ENCODE assay signal across 8 cellular contexts in the genomic region with DNA sequence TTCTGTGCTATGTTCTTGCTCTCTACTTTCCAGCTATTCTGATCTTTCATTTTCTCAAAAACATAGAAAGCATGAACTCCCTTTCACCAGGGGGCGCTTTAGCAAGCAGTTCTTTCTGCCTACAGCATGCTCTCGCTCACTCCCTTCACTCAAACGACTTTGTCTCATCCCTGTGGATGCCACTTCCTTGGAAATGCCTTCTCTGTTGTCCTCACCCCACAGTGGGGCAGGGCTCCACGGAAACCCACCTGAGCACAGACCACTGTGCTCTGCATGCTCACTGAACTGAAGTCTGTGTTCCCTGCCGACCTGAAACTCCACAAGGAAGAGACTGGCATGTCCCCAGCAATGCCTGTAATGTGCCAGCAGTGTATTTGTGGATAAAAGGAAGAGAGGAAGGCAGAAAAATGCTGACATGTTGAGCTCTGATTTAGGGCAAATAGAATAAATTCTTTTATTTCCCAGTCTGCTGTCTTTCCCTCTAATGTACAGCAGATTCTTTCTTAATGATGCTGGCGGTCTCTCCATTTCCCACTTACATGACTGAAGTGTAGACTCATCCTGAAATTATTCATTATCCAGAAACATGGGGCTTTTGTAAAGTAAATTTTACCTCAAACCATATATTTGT. TPM values are rescaled to one million over a fixed set of nuclear protein-coding genes. Genes with fewer than 3 reads are reported as not detected.
DNase-seq lines count a peak whose midpoint lies in the region; ATAC-seq, FAIRE-seq and TF ChIP-seq lines count a peak whose summit lies in the region.

No MANE protein-coding gene starts in this region.

- BruUV-seq in Caco-2 (replicated peaks; lab: Mats Ljungman, UMichigan), result no TSS peak

- H3K27me3 Mint-ChIP-seq in Caco-2 (ENCODE audit: insufficient read depth, unreplicated experiment), result no peaks in the 10 kb centered on the region

- H3K27ac ChIP-seq in dorsolateral prefrontal cortex (no peak overlapping the region), mesendoderm (ENCODE audit: low read depth, low read length) (no peak overlapping the region)

- FAIRE-seq in RCC 7860 (lab: Jason Lieb, UNC), result peak; percentile 61

- TF ChIP-seq CTCF in Caco-2 (IDR thresholded peaks at IDR 0.05; ENCODE audit: insufficient read depth in 1 of 2, low read depth in 1 of 2, low read length in 1 of 2, severe bottlenecking in 1 of 2, unreplicated experiment in 1 of 2) (peak; percentile 51 to 69), dorsolateral prefrontal cortex (IDR thresholded peaks at IDR 0.05 in 54 of 56, conservative IDR thresholded peaks at IDR 0.05 in 2 of 56; ENCODE audit: low read depth in 1 of 56, partially characterized antibody in 56 of 56) (peak in 47 of 56 donors; percentile 17 to 62 (median 38))

- H3K4ac ChIP-seq in mesendoderm (ENCODE audit: low read depth, low read length), result no peak overlapping the region

- H3K36me3 Mint-ChIP-seq in Caco-2 (ENCODE audit: insufficient read depth, unreplicated experiment), result no peaks in the 10 kb centered on the region

- peak overlapping the region; percentile 71 for H3K56ac ChIP-seq in mesendoderm (ENCODE audit: low read length)

- no peak overlapping the region for H2BK15ac ChIP-seq in mesendoderm (replicated peaks; ENCODE audit: low read depth)

- H3K79me2 ChIP-seq in mesendoderm (ENCODE audit: control insufficient read depth, insufficient read depth, low read length), result peaks cover under 1% of the 10 kb centered on the region

- no peak overlapping the region for H3K27ac Mint-ChIP-seq in Caco-2 (ENCODE audit: unreplicated experiment)

- H3K4me3 Mint-ChIP-seq in Caco-2 (ENCODE audit: unreplicated experiment), result no peak overlapping the region

- H2AK5ac ChIP-seq in mesendoderm (ENCODE audit: low read length), result peak overlapping the region; percentile 7

- H3K9me3 ChIP-seq in Caco-2, result no peaks in the 10 kb centered on the region

- H3K36me3 ChIP-seq in Caco-2 (ENCODE audit: control insufficient read depth, insufficient read depth, low read length), result no peaks in the 10 kb centered on the region
- H3K36me3 ChIP-seq in H7 (replicated peaks; ENCODE audit: control insufficient read depth, insufficient read depth, low read length), result no peaks in the 10 kb centered on the region
- H3K36me3 ChIP-seq in mesendoderm (ENCODE audit: control insufficient read depth, insufficient read depth, low read length), result no peaks in the 10 kb centered on the region

- H2BK5ac ChIP-seq in mesendoderm (ENCODE audit: low read length), result peak overlapping the region; percentile 76

- WGBS in mesendoderm (ENCODE audit: extremely low coverage, insufficient coverage, low lambda C conversion rate), result no CpG with 5 or more reads among the region's 6 CpGs

- ATAC-seq in GM21717 (IDR thresholded peaks at IDR 0.05; ENCODE audit: unreplicated experiment) (no peak), GM18873 (IDR thresholded peaks at IDR 0.05; ENCODE audit: low FRiP score, unreplicated experiment) (no peak)

- intact Hi-C loops in Caco-2 (cut with micrococcal nuclease; ENCODE audit: unreplicated experiment), result loop anchor here (2.0 kb wide), 2 partner anchors 40 to 68 kb away; no protein-coding TSS in a partner anchor
- intact Hi-C loops in dorsolateral prefrontal cortex (cut with DNase I), result loop anchor here in 1 of 2 donors (10.0 kb wide), 1 partner anchor 180 kb away; no protein-coding TSS in a partner anchor

- no peak overlapping the region for H3K4me2 ChIP-seq in mesendoderm (ENCODE audit: low read length)

- no peaks in the 10 kb centered on the region for H3K9me3 Mint-ChIP-seq in Caco-2 (ENCODE audit: unreplicated experiment)

- peak overlapping the region; percentile 7 for H3K9ac ChIP-seq in mesendoderm (ENCODE audit: low read length)

- CTCF ChIA-PET in Caco-2 (lab: Charles Lee), result interaction anchor here (0.6 to 0.7 kb wide), 3 partner anchors 39 to 74 kb away, joined by 3 to 6 read pairs (median 5); no protein-coding TSS in a partner anchor

- no peak overlapping the region for H3K23ac ChIP-seq in mesendoderm (ENCODE audit: low read length)

- peaks cover 8% of the 10 kb centered on the region for H3K4me1 Mint-ChIP-seq in Caco-2 (ENCODE audit: low read depth, unreplicated experiment)

- H3K27me3 ChIP-seq in Caco-2 (replicated peaks; ENCODE audit: control insufficient read depth, insufficient read depth, low read length), result no peaks in the 10 kb centered on the region
- peaks cover 16% of the 10 kb centered on the region for H3K27me3 ChIP-seq in H7 (ENCODE audit: control insufficient read depth, insufficient read depth, low read length)
- H3K27me3 ChIP-seq in dorsolateral prefrontal cortex, result peaks cover 0 to 33% (median 17%) of the 10 kb centered on the region in 45 donors
- no peaks in the 10 kb centered on the region for H3K27me3 ChIP-seq in mesendoderm (ENCODE audit: insufficient read depth, low read length, poor library complexity)

- H4K8ac ChIP-seq in mesendoderm (ENCODE audit: low read depth, low read length), result no peak overlapping the region

- no peak overlapping the region for H4K5ac ChIP-seq in mesendoderm (ENCODE audit: low read length)

- no peak overlapping the region for H3K4me3 ChIP-seq in Caco-2 (ENCODE audit: low read depth, low read length)
- H3K4me3 ChIP-seq in H7 (ENCODE audit: insufficient read depth, low read depth, low read length), result no peak overlapping the region
- no peak overlapping the region for H3K4me3 ChIP-seq in dorsolateral prefrontal cortex
- no peak overlapping the region for H3K4me3 ChIP-seq in mesendoderm (ENCODE audit: low read length)

- H3K18ac ChIP-seq in mesendoderm (ENCODE audit: low read length), result no peak overlapping the region

- H3K79me1 ChIP-seq in mesendoderm (ENCODE audit: low read length), result no peaks in the 10 kb centered on the region

- POLR2A ChIA-PET in Caco-2 (lab: Charles Lee), result interaction anchor here (0.5 kb wide), 1 partner anchor 79 kb away, joined by 4 read pairs; no protein-coding TSS in a partner anchor

- peak; percentile 52 to 63 for DNase-seq in Caco-2
- DNase-seq in H7, result peak; percentile 70
- DNase-seq in RCC 7860 (ENCODE audit: low spot score), result peak; percentile 46
- DNase-seq in dorsolateral prefrontal cortex, result no peak
- peak; percentile 83 for DNase-seq in mesendoderm
- no peak for DNase-seq in mesenteric fat pad (ENCODE audit: low spot score)

- H3K4me1 ChIP-seq in Caco-2 (no peaks in the 10 kb centered on the region), mesendoderm (ENCODE audit: control insufficient read depth, low read depth, low read length) (peaks cover 7% of the 10 kb centered on the region)

- no peak overlapping the region for H2BK120ac ChIP-seq in mesendoderm (ENCODE audit: low read depth, low read length)

RNA-seq across cellular contexts. Expression of a gene that starts 4.9 kb away (rescaled TPM):
- total RNA-seq in Caco-2 (2022) (0.68 and 0.95 TPM in 2 replicates), dorsolateral prefrontal cortex (1 to 10 TPM in 72 of 120 experiments, under 1 TPM in 46, not detected in 2; 0.16 to 3.9 (median 1.2) TPM), mesenteric fat pad (9.5 TPM)
- total RNA-seq in H7 (2014; rRNA removed; shearing (Covaris generic)), result 19.4 and 40.0 TPM in 2 replicates
- 24.3 TPM for polyA plus RNA-seq in mesendoderm (2013, experiment 1 of 2)
- 22.3 TPM for polyA plus RNA-seq in mesendoderm (2013, experiment 2 of 2)

Comparison
In these comparisons a context has a peak if more than half of its experiments do, and no peak if none do; other contexts are left out.
1. DNase-seq: peak in Caco-2 (2 of 2), H7 (single experiment), RCC 7860 (single experiment) and mesendoderm (single experiment); none in dorsolateral prefrontal cortex (0 of 10) and mesenteric fat pad (single experiment).